ENCODE assay signal across 9 cellular contexts in genomic region chr1:10968411-10968826, GRCh38. TPM values are rescaled to one million over a fixed set of nuclear protein-coding genes. Genes with fewer than 3 reads are reported as not detected.
DNase-seq lines count a peak whose midpoint lies in the region; ATAC-seq, FAIRE-seq and TF ChIP-seq lines count a peak whose summit lies in the region.
"Had no signal": no experiment of that assay in that cellular context is flagged by ENCODE, and none has a peak within 500 bp of the region (broad histone marks: within the 10 kb centered on the region; RNA-seq: fewer than 3 reads in every experiment).

No MANE protein-coding gene starts in this region.

- peak overlapping the region; percentile 31 for H3K4me3 Mint-ChIP-seq in osteocyte (ENCODE audit: unreplicated experiment)

- no peak for TF ChIP-seq POLR2A in GM12891 (IDR thresholded peaks at IDR 0.05; ENCODE audit: low read depth, low read length)
- TF ChIP-seq POLR2A in body of pancreas (IDR thresholded peaks at IDR 0.05): peak in 1 of 3 donors; percentile 1

- no peaks in the 10 kb centered on the region for H3K9me3 ChIP-seq in body of pancreas

- H3K27ac Mint-ChIP-seq in osteocyte (ENCODE audit: unreplicated experiment): no peak overlapping the region

- H3K36me3 Mint-ChIP-seq in osteocyte (ENCODE audit: unreplicated experiment): no peaks in the 10 kb centered on the region

- no peaks in the 10 kb centered on the region for H3K9me3 Mint-ChIP-seq in osteocyte (ENCODE audit: unreplicated experiment)

- WGBS in body of pancreas, 2 donors: 6 to 11% methylated on average over 11 to 13 of the region's 13 CpGs

- peak; percentile 92 for FAIRE-seq in GM12891 (lab: Jason Lieb, UNC)

- peak overlapping the region in 3 of 4 donors; percentile 31 to 74 (median 49) for H3K27ac ChIP-seq in body of pancreas

- H3K4me1 ChIP-seq in body of pancreas: peaks cover 16% of the 10 kb centered on the region

- H3K27me3 Mint-ChIP-seq in osteocyte (ENCODE audit: unreplicated experiment): peaks cover 58% of the 10 kb centered on the region

- intact Hi-C loops in body of pancreas (cut with DNase I): no loop called here

- no peaks in the 10 kb centered on the region for H3K36me3 ChIP-seq in body of pancreas (replicated peaks in 1 of 2; ENCODE audit: insufficient read depth in 1 of 2, low read depth in 2 of 2)

- no peaks in the 10 kb centered on the region for H3K27me3 ChIP-seq in body of pancreas

- no peak for TF ChIP-seq CTCF in body of pancreas (IDR thresholded peaks at IDR 0.05)
- TF ChIP-seq CTCF in osteocyte (IDR thresholded peaks at IDR 0.05): no peak

- no peak for DNase-seq in GM12891 (ENCODE audit: insufficient read length, low spot score)
- peak; percentile 78 for DNase-seq in NCI-H2171 treated with DMSO at 0.1 percent for 48 hours (lab: John Stamatoyannopoulos, UW)
- peak; percentile 45 to 78 (median 62) for DNase-seq in body of pancreas
- no peak for DNase-seq in osteocyte (ENCODE audit: extremely low spot score, unreplicated experiment)
- DNase-seq in NCI-H1048 (lab: John Stamatoyannopoulos, UW): no peak
- DNase-seq in glomerular visceral epithelial cell (ENCODE audit: extremely low spot score): no peak
- no peak for DNase-seq in GM19240 (ENCODE audit: insufficient read length, low spot score)
- DNase-seq: NCI-H524 had no signal

- H3K4me1 Mint-ChIP-seq in osteocyte (ENCODE audit: unreplicated experiment): peaks cover 7% of the 10 kb centered on the region

- ATAC-seq in body of pancreas (peak; percentile 58), GM18858 (IDR thresholded peaks at IDR 0.05; ENCODE audit: unreplicated experiment) (no peak)

- no peak overlapping the region for H3K4me3 ChIP-seq in body of pancreas

TF ChIP-seq in GM12891, 5 proteins besides CTCF, POLR2A, EP300 and RAD21:
- TF ChIP-seq SPI1 (IDR thresholded peaks at IDR 0.05; ENCODE audit: low read depth, low read length) (no peak), POLR2AphosphoS5 (IDR thresholded peaks at IDR 0.05; ENCODE audit: low read depth, low read length) (no peak), POU2F2 (IDR thresholded peaks at IDR 0.05; ENCODE audit: low read depth, low read length) (no peak), PAX5 (IDR thresholded peaks at IDR 0.05; ENCODE audit: insufficient read depth, low read length, severe bottlenecking) (no peak), TAF1 (IDR thresholded peaks at IDR 0.05; ENCODE audit: low read depth, low read length) (no peak)

RNA-seq across cellular contexts. Expression of gene TARDBP, which starts 44.0 kb away (rescaled TPM):
- polyA plus RNA-seq in GM12891 (2012; ENCODE audit: low read depth, missing spikeins): 156 TPM
- 100 to 1,000 TPM; 104 to 136 TPM for total RNA-seq in body of pancreas
- total RNA-seq in osteocyte: 117 and 119 TPM in 2 replicates

Comparison
In these comparisons a context has a peak if more than half of its experiments do, and no peak if none do; other contexts are left out.
1. DNase-seq: peak in NCI-H2171 treated with DMSO at 0.1 percent for 48 hours (single experiment) and body of pancreas (4 of 4); none in GM12891 (single experiment), osteocyte (single experiment), NCI-H1048 (single experiment), glomerular visceral epithelial cell (single experiment) and GM19240 (single experiment).